Comparison of ENCODE assay signal across 1 cellular context in genomic region chr14:32611752-32612151, GRCh38.
TF ChIP-seq lines count a peak whose summit lies in the region.

No MANE protein-coding gene starts in this region.

TF ChIP-seq in SK-N-SH, 30 proteins besides CTCF, POLR2A, EP300 and RAD21 (continued from another document):
- TF ChIP-seq ZBTB33 (IDR thresholded peaks at IDR 0.05; ENCODE audit: borderline replicate concordance, low read depth) (peak; percentile 70; the same call in 1 of the 2 replicates), IRF3 (IDR thresholded peaks at IDR 0.05; ENCODE audit: low read depth, low read length) (no peak), NFIC (IDR thresholded peaks at IDR 0.05; ENCODE audit: borderline replicate concordance) (peak; percentile 97)
TF ChIP-seq in SK-N-SH: peak in this region for 11.
